15 cellular contexts compared by ENCODE assay signal in the genomic region with DNA sequence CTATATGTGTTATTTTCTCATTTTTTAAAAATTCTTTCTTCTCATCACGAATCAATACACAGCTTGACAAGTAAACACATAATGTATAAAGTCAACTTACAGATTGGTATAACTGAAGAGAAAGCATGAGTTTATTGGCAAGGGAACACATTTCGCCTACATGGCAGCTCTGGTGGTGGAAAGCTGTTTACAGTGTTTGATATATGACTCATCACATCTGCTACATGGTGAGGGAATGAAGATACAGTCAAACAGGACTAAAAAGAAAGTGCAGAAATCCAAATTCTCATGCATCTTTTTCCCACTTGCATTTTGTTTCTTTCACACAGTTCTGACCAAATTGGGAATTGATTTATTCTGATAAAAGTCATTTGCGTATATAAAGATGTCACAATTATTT.
DNase-seq lines count a peak whose midpoint lies in the region; ATAC-seq and TF ChIP-seq lines count a peak whose summit lies in the region.
"Had no signal": no experiment of that assay in that cellular context is flagged by ENCODE, and none has a peak within 500 bp of the region (broad histone marks: within the 10 kb centered on the region; RNA-seq: fewer than 3 reads in every experiment).

No MANE protein-coding gene starts in this region.

- ATAC-seq in natural killer cell treated with Interleukin-12 subunit alpha and Interleukin-12 subunit beta and Interleukin-15 and Interleukin-18, amount 100 ng/mL, for 72 hours, result no peak
- no peak for ATAC-seq in heart left ventricle
- ATAC-seq: HCT116 had no signal

- peaks cover 0 to under 1% (median 0%) of the 10 kb centered on the region in 12 donors for H3K9me3 ChIP-seq in heart left ventricle
- H3K9me3 ChIP-seq: colonic mucosa, Peyer's patch, stomach had no signal

- no peak overlapping the region for H3K27ac ChIP-seq in heart left ventricle
- H3K27ac ChIP-seq: colonic mucosa, Peyer's patch, stomach had no signal

- WGBS in heart left ventricle, 4 donors, result 77 to 85% (median 82%) methylated on average over 3 of the region's 3 CpGs

- no peaks in the 10 kb centered on the region for H3K27me3 ChIP-seq in heart left ventricle
- H3K27me3 ChIP-seq: colonic mucosa, Peyer's patch, stomach had no signal

- H3K4me1 Mint-ChIP-seq in natural killer cell treated with Interleukin-12 subunit alpha and Interleukin-12 subunit beta and Interleukin-15 and Interleukin-18, amount 100 ng/mL, for 72 hours (ENCODE audit: low read depth in 2 of 2), result no peaks in the 10 kb centered on the region

- no peaks in the 10 kb centered on the region for H3K27me3 Mint-ChIP-seq in natural killer cell treated with Interleukin-12 subunit alpha and Interleukin-12 subunit beta and Interleukin-15 and Interleukin-18, amount 100 ng/mL, for 72 hours

- H3K36me3 Mint-ChIP-seq in natural killer cell treated with Interleukin-12 subunit alpha and Interleukin-12 subunit beta and Interleukin-15 and Interleukin-18, amount 100 ng/mL, for 72 hours, result no peaks in the 10 kb centered on the region

- no peak overlapping the region for H3K4me3 ChIP-seq in fibroblast of pulmonary artery (replicated peaks; ENCODE audit: low read depth, low read length)
- H3K4me3 ChIP-seq in heart left ventricle, result no peak overlapping the region
- H3K4me3 ChIP-seq: colonic mucosa, Peyer's patch, stomach had no signal

- H3K36me3 ChIP-seq in heart left ventricle, result no peaks in the 10 kb centered on the region
- H3K36me3 ChIP-seq: colonic mucosa, Peyer's patch, stomach had no signal

- no peak for TF ChIP-seq POLR2A in heart left ventricle (IDR thresholded peaks at IDR 0.05)

- H3K27ac Mint-ChIP-seq in natural killer cell treated with Interleukin-12 subunit alpha and Interleukin-12 subunit beta and Interleukin-15 and Interleukin-18, amount 100 ng/mL, for 72 hours, result no peak overlapping the region

- intact Hi-C loops in heart left ventricle (cut with DNase I), result no loop called here

- peaks cover 23% of the 10 kb centered on the region for H3K9me3 Mint-ChIP-seq in natural killer cell treated with Interleukin-12 subunit alpha and Interleukin-12 subunit beta and Interleukin-15 and Interleukin-18, amount 100 ng/mL, for 72 hours

- no peaks in the 10 kb centered on the region for H3K4me1 ChIP-seq in heart left ventricle
- H3K4me1 ChIP-seq: colonic mucosa, Peyer's patch, stomach had no signal

- TF ChIP-seq CTCF in fibroblast of pulmonary artery (IDR thresholded peaks at IDR 0.05; ENCODE audit: low read length, missing control alignments) (no peak), heart left ventricle (IDR thresholded peaks at IDR 0.05) (no peak)

- DNase-seq in NCI-H1694 treated with DMSO at 0.1 percent for 48 hours (lab: John Stamatoyannopoulos, UW) (peak; percentile 3), NCI-H1694 (lab: John Stamatoyannopoulos, UW) (no peak), RKO (ENCODE audit: low spot score) (peak; percentile 8), fibroblast of pulmonary artery (ENCODE audit: low read depth) (peak; percentile 69), superior temporal gyrus (ENCODE audit: extremely low spot score) (peak; percentile 62), heart left ventricle (no peak)
- DNase-seq in natural killer cell treated with Interleukin-12 subunit alpha and Interleukin-12 subunit beta and Interleukin-15 and Interleukin-18, amount 100 ng/mL, for 72 hours (ENCODE audit: low spot score), result no peak
- DNase-seq in activated CD4-positive, alpha-beta T cell treated with anti-CD3 and anti-CD28 coated beads, Interleukin-2, amount 50 U/mL, for 1 hour, result no peak
- DNase-seq: 8988T; activated T-cell treated with anti-CD3 and anti-CD28 coated beads, Interleukin-2, amount 50 U/mL, for 1 hour; colonic mucosa; NCI-H1417 treated with DMSO at 0.1 percent for 48 hours; Peyer's patch; stomach had no signal

- no peak overlapping the region for H3K4me3 Mint-ChIP-seq in natural killer cell treated with Interleukin-12 subunit alpha and Interleukin-12 subunit beta and Interleukin-15 and Interleukin-18, amount 100 ng/mL, for 72 hours

Comparison
In these comparisons a context has a peak if more than half of its experiments do, and no peak if none do; other contexts are left out.
1. DNase-seq: peak in NCI-H1694 treated with DMSO at 0.1 percent for 48 hours (single experiment), RKO (single experiment), fibroblast of pulmonary artery (single experiment) and superior temporal gyrus (single experiment); none in NCI-H1694 (single experiment), natural killer cell treated with Interleukin-12 subunit alpha and Interleukin-12 subunit beta and Interleukin-15 and Interleukin-18, amount 100 ng/mL, for 72 hours (single experiment), activated CD4-positive, alpha-beta T cell treated with anti-CD3 and anti-CD28 coated beads, Interleukin-2, amount 50 U/mL, for 1 hour (single experiment) and heart left ventricle (0 of 5).